ENCODE assay signal across 25 cellular contexts in genomic region chr3:77690284-77690869, GRCh38.
"Had no signal": no experiment of that assay in that cellular context is flagged by ENCODE, and none has a peak within 500 bp of the region (broad histone marks: within the 10 kb centered on the region; RNA-seq: fewer than 3 reads in every experiment).

No MANE protein-coding gene starts in this region.

- H3K9ac ChIP-seq: parathyroid adenoma had no signal

- H3K9me3 Mint-ChIP-seq: endodermal cell had no signal

- H3K27me3 Mint-ChIP-seq: dendritic cell treated with granulocyte-macrophage colony-stimulating factor and Interleukin-4, amounts not matched to agents 40 ng/mL and 50 ng/mL, for 4 days; memory B cell; type B pancreatic cell had no signal

- DNase-seq: effector CD8-positive, alpha-beta T cell; endodermal cell; foreskin keratinocyte; heart left ventricle; kidney; natural killer cell; stimulated activated CD4-positive, alpha-beta T cell treated with anti-CD3 and anti-CD28 coated beads, Interleukin-12 subunit alpha, Interleukin-12 subunit beta, amount 100 ng/mL, for 4 hours; stimulated activated CD4-positive, alpha-beta T cell treated with anti-CD3 and anti-CD28 coated beads, Interleukin-1b, Interleukin-23, amount 100 ng/mL, for 48 hours; stimulated activated CD4-positive, alpha-beta T cell treated with anti-CD3 and anti-CD28 coated beads, Interleukin-4, amount 100 ng/mL, for 24 hours; stimulated activated naive CD4-positive, alpha-beta T cell treated with Interleukin-2 at 50 U/mL for 16 hours; stomach; tibial artery had no signal

- H3K4me1 Mint-ChIP-seq: memory B cell; natural killer cell; stimulated activated effector memory CD8-positive, alpha-beta T cell treated with anti-CD3 and anti-CD28 coated beads, Interleukin-12 subunit alpha, Interleukin-12 subunit beta, amount 100 ng/mL, for 72 hours had no signal

- H3K4me1 ChIP-seq: foreskin keratinocyte, gastroesophageal sphincter, heart left ventricle, parathyroid adenoma, right atrium auricular region, stomach, tibial artery had no signal

- H3K9me3 ChIP-seq: gastroesophageal sphincter, heart left ventricle, right atrium auricular region, stomach, tibial artery had no signal

- H3K27ac Mint-ChIP-seq: dendritic cell treated with granulocyte-macrophage colony-stimulating factor and Interleukin-4, amounts not matched to agents 40 ng/mL and 50 ng/mL, for 4 days; endodermal cell; memory B cell; natural killer cell; progenitor cell of endocrine pancreas; stimulated activated effector memory CD8-positive, alpha-beta T cell treated with anti-CD3 and anti-CD28 coated beads, Interleukin-12 subunit alpha, Interleukin-12 subunit beta, amount 100 ng/mL, for 72 hours; type B pancreatic cell had no signal

- H3K4me2 ChIP-seq: hepatocyte, smooth muscle cell had no signal

- H3K27ac ChIP-seq: epithelial cell of prostate, foreskin keratinocyte, gastroesophageal sphincter, heart left ventricle, hepatocyte, parathyroid adenoma, right atrium auricular region, stomach, tibial artery had no signal

- H3K79me2 ChIP-seq: hepatocyte, parathyroid adenoma had no signal

- H3K27me3 ChIP-seq: foreskin keratinocyte, gastroesophageal sphincter, heart left ventricle, hepatocyte, right atrium auricular region, stomach, tibial artery had no signal

- H3K36me3 ChIP-seq: gastroesophageal sphincter, heart left ventricle, right atrium auricular region, stomach, tibial artery had no signal

- H3K36me3 Mint-ChIP-seq: memory B cell; natural killer cell; stimulated activated effector memory CD8-positive, alpha-beta T cell treated with anti-CD3 and anti-CD28 coated beads, Interleukin-12 subunit alpha, Interleukin-12 subunit beta, amount 100 ng/mL, for 72 hours; type B pancreatic cell had no signal

- H3K4me3 Mint-ChIP-seq: dendritic cell treated with granulocyte-macrophage colony-stimulating factor and Interleukin-4, amounts not matched to agents 40 ng/mL and 50 ng/mL, for 4 days; endodermal cell; memory B cell; natural killer cell; neural crest cell; stimulated activated effector memory CD8-positive, alpha-beta T cell treated with anti-CD3 and anti-CD28 coated beads, Interleukin-12 subunit alpha, Interleukin-12 subunit beta, amount 100 ng/mL, for 72 hours; type B pancreatic cell had no signal

- H2AFZ ChIP-seq: hepatocyte, parathyroid adenoma had no signal

- H3K4me3 ChIP-seq: gastroesophageal sphincter, heart left ventricle, hepatocyte, lung, right atrium auricular region, smooth muscle cell, stomach, tibial artery had no signal
